Comparison of ENCODE assay signal across 8 cellular contexts in the genomic region with DNA sequence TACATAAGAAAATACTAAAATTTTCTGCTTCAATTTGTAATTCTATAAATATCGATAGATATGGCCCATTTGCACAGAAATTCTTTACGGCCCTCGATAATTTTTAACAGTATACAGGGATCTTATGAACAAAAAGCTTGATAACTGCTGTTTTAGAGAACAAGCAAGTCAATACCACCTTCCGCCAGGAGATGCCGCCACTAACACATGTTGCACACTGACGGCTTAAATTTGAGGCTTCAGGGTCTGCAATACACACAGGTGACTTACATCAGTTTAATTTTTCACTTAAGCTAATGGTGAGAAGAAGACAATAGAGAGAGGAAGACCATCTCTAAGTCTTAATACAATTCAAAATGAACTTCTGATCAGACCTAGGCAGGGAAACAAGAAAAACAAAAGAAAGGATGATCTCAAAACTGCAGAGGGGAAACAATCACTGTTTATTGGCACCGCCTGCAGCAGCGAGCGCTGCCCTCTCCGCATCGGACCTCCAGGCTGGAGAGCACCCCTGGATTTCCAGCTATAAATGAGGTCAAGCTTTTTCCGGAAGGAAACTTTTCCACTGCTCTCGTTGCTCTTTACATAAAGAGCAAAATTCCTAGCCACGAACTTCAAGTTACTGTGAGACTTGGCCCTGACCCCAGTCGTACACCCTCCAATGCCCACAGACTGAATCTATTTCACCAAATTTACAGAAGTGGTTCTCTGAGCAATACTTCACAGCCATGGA. TPM values are rescaled to one million over a fixed set of nuclear protein-coding genes. Genes with fewer than 3 reads are reported as not detected.
DNase-seq lines count a peak whose midpoint lies in the region; ATAC-seq, FAIRE-seq and TF ChIP-seq lines count a peak whose summit lies in the region.

No MANE protein-coding gene starts in this region.

- no peaks in the 10 kb centered on the region for H3K36me3 ChIP-seq in H1 (ENCODE audit: control insufficient read depth in 2 of 4, insufficient read depth in 4 of 4, low read length in 3 of 4)
- H3K36me3 ChIP-seq in mucosa of descending colon (ENCODE audit: low read depth), result no peaks in the 10 kb centered on the region

- intact Hi-C loops in mucosa of descending colon (cut with DNase I, micrococcal nuclease), result loop anchor here (2.0 to 5.0 kb wide), 2 partner anchors 629 to 630 kb away; no protein-coding TSS in a partner anchor

- H3K23ac ChIP-seq in H1 (ENCODE audit: insufficient read length), result no peak overlapping the region

- H3K79me1 ChIP-seq in H1 (ENCODE audit: low read depth, low read length), result no peaks in the 10 kb centered on the region

- no peak overlapping the region for H3K4me2 ChIP-seq in H1 (ENCODE audit: insufficient read depth in 1 of 2, low read depth in 2 of 2, low read length in 2 of 2)

- no peak overlapping the region for H2BK120ac ChIP-seq in H1 (replicated peaks; ENCODE audit: low read depth, low read length)

- no peak overlapping the region for H4K5ac ChIP-seq in H1 (ENCODE audit: insufficient read length, low read depth, low read length)

- ATAC-seq in HG03175 (IDR thresholded peaks at IDR 0.05; ENCODE audit: unreplicated experiment) (peak; percentile 81), mucosa of descending colon (peak; percentile 38)

- H3K56ac ChIP-seq in H1 (replicated peaks; ENCODE audit: insufficient read length, low read depth, low read length), result no peak overlapping the region

- H2AK5ac ChIP-seq in H1 (ENCODE audit: low read depth, low read length), result no peak overlapping the region

- POLR2A ChIA-PET in H1 (lab: Charles Lee; ENCODE audit: partially characterized antibody), result no interaction called here

- CTCF ChIA-PET in H1 (lab: Charles Lee; ENCODE audit: partially characterized antibody), result interaction anchor here (0.5 to 4.4 kb wide), 66 partner anchors 8 to 991 kb away, joined by 3 to 110 read pairs (median 4); a partner anchor contains a TSS

- H4K20me1 ChIP-seq in H1 (replicated peaks in 1 of 2; ENCODE audit: control insufficient read depth in 1 of 2, insufficient read depth in 2 of 2, low read length in 2 of 2), result no peaks in the 10 kb centered on the region

- H2BK15ac ChIP-seq in H1 (ENCODE audit: low read length), result no peak overlapping the region

- no peak for TF ChIP-seq EP300 in H1 (IDR thresholded peaks at IDR 0.05; ENCODE audit: borderline replicate concordance in 1 of 2, low read depth in 2 of 2, low read length in 2 of 2)

- H3K4ac ChIP-seq in H1 (replicated peaks; ENCODE audit: insufficient read length, low read depth, low read length), result no peak overlapping the region

- H3K18ac ChIP-seq in H1 (ENCODE audit: extremely low read depth, low read length), result no peak overlapping the region

- H3K23me2 ChIP-seq in H1 (ENCODE audit: low read depth, low read length), result no peaks in the 10 kb centered on the region

- H2BK20ac ChIP-seq in H1 (ENCODE audit: low read length), result no peak overlapping the region

- H2AFZ ChIP-seq in H1 (ENCODE audit: low read length), result peak overlapping the region; percentile 76; the same call in 1 of the 2 replicates

- no peak overlapping the region for H2BK5ac ChIP-seq in H1 (ENCODE audit: low read depth, low read length)

- no peak overlapping the region for H3K9ac ChIP-seq in H1 (replicated peaks in 1 of 4; ENCODE audit: extremely low read depth in 1 of 4, low read depth in 3 of 4, low read length in 3 of 4)

- H3K4me1 ChIP-seq in H1 (replicated peaks in 1 of 4; ENCODE audit: control insufficient read depth in 3 of 4, insufficient read depth in 4 of 4, low read length in 3 of 4) (no peaks in the 10 kb centered on the region), mucosa of descending colon (ENCODE audit: low read depth) (no peaks in the 10 kb centered on the region)

- H3K27ac ChIP-seq in 22Rv1 (no peak overlapping the region), H1 (ENCODE audit: low read depth, low read length) (no peak overlapping the region), substantia nigra (ENCODE audit: low read depth, low read length, poor library complexity, severe bottlenecking) (no peak overlapping the region)

- no peak overlapping the region for H4K91ac ChIP-seq in H1 (replicated peaks; ENCODE audit: insufficient read length, low read length)

- no peak overlapping the region for H2BK12ac ChIP-seq in H1 (ENCODE audit: low read depth, low read length)

- H3K27me3 ChIP-seq in H1 (replicated peaks in 1 of 4; ENCODE audit: control insufficient read depth in 3 of 4, extremely low read depth in 1 of 4, insufficient read depth in 3 of 4, low read length in 3 of 4), result no peaks in the 10 kb centered on the region

- peak; percentile 92 for TF ChIP-seq CTCF in 22Rv1 (IDR thresholded peaks at IDR 0.05)
- TF ChIP-seq CTCF in GM12875 (IDR thresholded peaks at IDR 0.05; ENCODE audit: borderline replicate concordance, insufficient read depth, low read depth, low read length), result peak; percentile 77
- TF ChIP-seq CTCF in H1 (IDR thresholded peaks at IDR 0.05; ENCODE audit: control extremely low read depth in 1 of 3, insufficient read depth in 1 of 3, low read depth in 1 of 3, low read length in 3 of 3), result peak; percentile 63 to 81 (median 78)
- peak; percentile 78 for TF ChIP-seq CTCF in mucosa of descending colon (IDR thresholded peaks at IDR 0.05)

- peak; percentile 70 for FAIRE-seq in H1 (lab: Jason Lieb, UNC)

- no peak overlapping the region for H3K4me3 ChIP-seq in GM12875 (ENCODE audit: low read depth, low read length)
- H3K4me3 ChIP-seq in H1 (ENCODE audit: extremely low read depth in 1 of 4, insufficient read depth in 2 of 4, low read depth in 3 of 4, low read length in 4 of 4), result no peak overlapping the region
- H3K4me3 ChIP-seq in mucosa of descending colon, result no peak overlapping the region

- WGBS in H1 (ENCODE audit: extremely low coverage in 1 of 2, insufficient coverage in 1 of 2, insufficient read length in 1 of 2, insufficient replicate concordance in 2 of 2, low coverage in 1 of 2, low lambda C conversion rate in 2 of 2, missing lambda C conversion rate in 1 of 2), 2 experiments, result 68% methylated on average over 15 of the region's 15 CpGs; no CpG with 5 or more reads in 1 of the 2 experiments

- no peak for TF ChIP-seq POLR2A in H1 (IDR thresholded peaks at IDR 0.05; ENCODE audit: control extremely low read depth in 1 of 2, low read depth in 2 of 2, low read length in 2 of 2)

- H3K14ac ChIP-seq in H1 (ENCODE audit: insufficient read length), result no peak overlapping the region

- H3K79me2 ChIP-seq in H1 (ENCODE audit: control insufficient read depth in 1 of 2, insufficient read depth in 2 of 2, low read length in 2 of 2), result no peaks in the 10 kb centered on the region

- DNase-seq in NCI-H460 (ENCODE audit: extremely low read depth, low read depth) (peak; percentile 54), H1 (ENCODE audit: low read depth in 1 of 2, low spot score in 2 of 2) (peak; percentile 49 to 93), mucosa of descending colon (peak in 2 of 3 donors; percentile 54 to 82), substantia nigra (lab: John Stamatoyannopoulos, UW) (peak in 33 of 49 donors; percentile 1 to 72 (median 21))
- DNase-seq in activated CD4-positive, alpha-beta T cell treated with anti-CD3 and anti-CD28 coated beads, Interleukin-2, amount 50 U/mL, for 4 hours, result peak; percentile 39 to 51

- H3K9me3 ChIP-seq in H1 (ENCODE audit: insufficient read depth in 2 of 2, low read depth in 1 of 2, low read length in 1 of 2), result no peaks in the 10 kb centered on the region
- no peaks in the 10 kb centered on the region for H3K9me3 ChIP-seq in mucosa of descending colon

- H4K8ac ChIP-seq in H1 (ENCODE audit: extremely low read depth, insufficient read depth, low read length), result no peak overlapping the region

- TF ChIP-seq RAD21 in H1 (IDR thresholded peaks at IDR 0.05 in 1 of 2, conservative IDR thresholded peaks at IDR 0.05 in 1 of 2; ENCODE audit: low read depth in 2 of 2, low read length in 2 of 2), result peak; percentile 92 to 94

TF ChIP-seq in H1, 55 proteins besides CTCF, POLR2A, EP300 and RAD21 (continues in another document):
- TF ChIP-seq TCF12 (IDR thresholded peaks at IDR 0.05; ENCODE audit: low read depth, low read length) (no peak), KDM5A (IDR thresholded peaks at IDR 0.05; ENCODE audit: low read length) (no peak), KDM4A (IDR thresholded peaks at IDR 0.05; ENCODE audit: low read depth, low read length, severe bottlenecking) (no peak), TBP (IDR thresholded peaks at IDR 0.05; ENCODE audit: low read depth, low read length) (no peak), SP2 (IDR thresholded peaks at IDR 0.05; ENCODE audit: low read length) (no peak), CHD2 (IDR thresholded peaks at IDR 0.05; ENCODE audit: low read length) (no peak), CEBPB (IDR thresholded peaks at IDR 0.05; ENCODE audit: low read depth, low read length) (no peak), SAP30 (IDR thresholded peaks at IDR 0.05; ENCODE audit: insufficient read depth, insufficient replicate concordance, low read length) (no peak), ASH2L (IDR thresholded peaks at IDR 0.05; ENCODE audit: low read length) (no peak), POLR2AphosphoS5 (IDR thresholded peaks at IDR 0.05; ENCODE audit: low read depth, low read length) (no peak), TAF1 (IDR thresholded peaks at IDR 0.05; ENCODE audit: low read depth, low read length) (no peak)
- TF ChIP-seq, protein P1, sequence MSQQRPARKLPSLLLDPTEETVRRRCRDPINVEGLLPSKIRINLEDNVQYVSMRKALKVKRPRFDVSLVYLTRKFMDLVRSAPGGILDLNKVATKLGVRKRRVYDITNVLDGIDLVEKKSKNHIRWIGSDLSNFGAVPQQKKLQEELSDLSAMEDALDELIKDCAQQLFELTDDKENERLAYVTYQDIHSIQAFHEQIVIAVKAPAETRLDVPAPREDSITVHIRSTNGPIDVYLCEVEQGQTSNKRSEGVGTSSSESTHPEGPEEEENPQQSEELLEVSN (IDR thresholded peaks at IDR 0.05), result no peak
- TF ChIP-seq, protein P2, sequence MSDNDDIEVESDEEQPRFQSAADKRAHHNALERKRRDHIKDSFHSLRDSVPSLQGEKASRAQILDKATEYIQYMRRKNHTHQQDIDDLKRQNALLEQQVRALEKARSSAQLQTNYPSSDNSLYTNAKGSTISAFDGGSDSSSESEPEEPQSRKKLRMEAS (IDR thresholded peaks at IDR 0.05), result no peak

RNA-seq across cellular contexts. Expression of a gene that starts 53.9 kb away (rescaled TPM):
- not detected in 2 replicates for total RNA-seq in NCI-H460 (2014; rRNA removed; shearing (Covaris generic))
- not detected in 2 replicates for polyA plus RNA-seq in NCI-H460 (2014; cell fraction: nucleus; rRNA removed)
- total RNA-seq in H1 (2021; fragmentation: NEBNext Ultra II Directional; extraction: Animal tissue kit (Norgen Biotek cat#: 25700)), result not detected in 2 replicates
- polyA plus RNA-seq in H1 (2011; rRNA removed), result not detected in 2 replicates
- not detected for polyA plus RNA-seq in H1 (2011; cell fraction: cytosol; rRNA removed)
- polyA plus RNA-seq in H1 (2011; cell fraction: nucleus; rRNA removed), result not detected
- not detected in 4 replicates for polyA plus RNA-seq in H1 (2012, experiment 1 of 2)
- polyA plus RNA-seq in H1 (2012, experiment 2 of 2), result not detected
- not detected for polyA plus RNA-seq in H1 (2013, experiment 1 of 2)
- polyA plus RNA-seq in H1 (2013, experiment 2 of 2), result not detected
- not detected in 2 replicates for polyA minus RNA-seq in H1 (2011; rRNA and poly(A)+ RNA removed)
- not detected for polyA minus RNA-seq in H1 (2011; cell fraction: cytosol; rRNA and poly(A)+ RNA removed)
- not detected for polyA minus RNA-seq in H1 (2011; cell fraction: nucleus; rRNA and poly(A)+ RNA removed)
- not detected for total RNA-seq in mucosa of descending colon

Comparison
In these comparisons a context has a peak if more than half of its experiments do, and no peak if none do; other contexts are left out.
1. DNase-seq: peak in every context shown above with its lines; median percentile 71 in H1; 68 in mucosa of descending colon; 54 in NCI-H460; 45 in activated CD4-positive, alpha-beta T cell treated with anti-CD3 and anti-CD28 coated beads, Interleukin-2, amount 50 U/mL, for 4 hours; 21 in substantia nigra.